In the genomic region with DNA sequence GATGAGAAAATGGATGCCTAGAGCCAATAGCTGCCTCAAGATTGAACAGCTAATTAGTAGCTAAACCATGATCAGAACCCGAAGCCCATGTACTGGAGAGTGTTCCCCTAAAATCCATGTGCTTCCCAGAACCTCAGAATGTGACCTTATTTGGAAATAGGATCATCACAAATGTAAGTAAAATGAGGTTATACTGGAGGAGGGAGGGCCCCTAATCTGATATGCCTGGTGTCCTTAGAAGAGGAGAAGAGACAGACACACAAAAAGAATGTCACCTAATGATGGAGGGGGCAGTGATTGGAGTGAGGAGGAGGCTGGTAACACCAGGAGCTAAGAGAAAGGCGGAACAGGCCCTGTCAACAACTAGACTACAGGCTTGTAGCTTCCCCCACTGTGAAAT, we compare ENCODE assay signal across 22 cellular contexts. TPM values are rescaled to one million over a fixed set of nuclear protein-coding genes. Genes with fewer than 3 reads are reported as not detected.
"Had no signal": no experiment of that assay in that cellular context is flagged by ENCODE, and none has a peak within 500 bp of the region (broad histone marks: within the 10 kb centered on the region; RNA-seq: fewer than 3 reads in every experiment).

No MANE protein-coding gene starts in this region.

- H3K9me3 ChIP-seq: ascending aorta, lower lobe of right lung, ovary, prostate gland, tibial nerve had no signal

- H3K4me3 Mint-ChIP-seq: activated CD4-positive, alpha-beta T cell treated with anti-CD3 and anti-CD28 coated beads, Interleukin-2, amount 10 ng/mL, durations not matched to agents 7 days and 5 days; activated CD8-positive, alpha-beta memory T cell treated with anti-CD3 and anti-CD28 coated beads, Interleukin-2, amount 10 ng/mL, durations not matched to agents 7 days and 5 days; activated CD8-positive, alpha-beta T cell treated with anti-CD3 and anti-CD28 coated beads for 36 hours; activated naive CD4-positive, alpha-beta T cell treated with anti-CD3 and anti-CD28 coated beads, Interleukin-2, amount 50 U/mL, for 24 hours; naive thymus-derived CD4-positive, alpha-beta T cell; neural crest cell; stimulated activated naive CD8-positive, alpha-beta T cell treated with anti-CD3 and anti-CD28 coated beads, Interleukin-15, Interleukin-2, amounts not matched to agents 100 ng/mL and 50 ng/mL, for 24 hours; T-helper 2 cell treated with Interferon-gamma antibody and Interleukin-4, amounts not matched to agents 5 μg/mL and 100 μg/mL, for 36 hours had no signal

- H3K4me1 Mint-ChIP-seq: activated CD4-positive, alpha-beta T cell treated with anti-CD3 and anti-CD28 coated beads, Interleukin-2, amount 10 ng/mL, durations not matched to agents 7 days and 5 days; activated CD8-positive, alpha-beta memory T cell treated with anti-CD3 and anti-CD28 coated beads, Interleukin-2, amount 10 ng/mL, durations not matched to agents 7 days and 5 days; activated naive CD4-positive, alpha-beta T cell treated with anti-CD3 and anti-CD28 coated beads, Interleukin-2, amount 50 U/mL, for 24 hours; naive thymus-derived CD4-positive, alpha-beta T cell; neural crest cell had no signal

- H3K27ac ChIP-seq: foreskin keratinocyte, lower lobe of right lung, ovary, prostate gland, WERI-Rb-1 had no signal

- H3K9me3 Mint-ChIP-seq: activated CD4-positive, alpha-beta T cell treated with anti-CD3 and anti-CD28 coated beads, Interleukin-2, amount 10 ng/mL, durations not matched to agents 7 days and 5 days; activated CD8-positive, alpha-beta T cell treated with anti-CD3 and anti-CD28 coated beads for 36 hours; activated naive CD4-positive, alpha-beta T cell treated with anti-CD3 and anti-CD28 coated beads, Interleukin-2, amount 50 U/mL, for 24 hours; neural crest cell; stimulated activated naive CD8-positive, alpha-beta T cell treated with anti-CD3 and anti-CD28 coated beads, Interleukin-15, Interleukin-2, amounts not matched to agents 100 ng/mL and 50 ng/mL, for 24 hours; T-helper 2 cell treated with Interferon-gamma antibody and Interleukin-4, amounts not matched to agents 5 μg/mL and 100 μg/mL, for 36 hours had no signal

- H3K36me3 Mint-ChIP-seq: activated CD8-positive, alpha-beta memory T cell treated with anti-CD3 and anti-CD28 coated beads, Interleukin-2, amount 10 ng/mL, durations not matched to agents 7 days and 5 days; activated naive CD4-positive, alpha-beta T cell treated with anti-CD3 and anti-CD28 coated beads, Interleukin-2, amount 50 U/mL, for 24 hours; naive thymus-derived CD4-positive, alpha-beta T cell had no signal

- DNase-seq: activated CD4-positive, alpha-beta T cell treated with anti-CD3 and anti-CD28 coated beads, Interleukin-2, amount 10 ng/mL, durations not matched to agents 7 days and 5 days; activated CD4-positive, CD25-positive, alpha-beta regulatory T cell treated with anti-CD3 and anti-CD28 coated beads, Interleukin-2, amount 50 U/mL, for 72 hours; activated CD8-positive, alpha-beta memory T cell treated with anti-CD3 and anti-CD28 coated beads, Interleukin-2, amount 10 ng/mL, durations not matched to agents 7 days and 5 days; activated CD8-positive, alpha-beta T cell treated with anti-CD3 and anti-CD28 coated beads for 36 hours; activated gamma-delta T cell treated with Interleukin-2 at 50 U/mL for 16 hours; activated T-cell treated with anti-CD3 and anti-CD28 coated beads for 4 hours; central memory CD4-positive, alpha-beta T cell; effector memory CD4-positive, alpha-beta T cell; foreskin keratinocyte; kidney; lower lobe of right lung; naive thymus-derived CD4-positive, alpha-beta T cell; ovary; stimulated activated CD4-positive, alpha-beta T cell treated with anti-CD3 and anti-CD28 coated beads, Interleukin-12 subunit alpha, Interleukin-12 subunit beta, amount 100 ng/mL, for 4 hours; WERI-Rb-1 had no signal

- H3K4me3 ChIP-seq: ascending aorta, lower lobe of right lung, ovary, prostate gland, tibial nerve had no signal

- H3K27me3 ChIP-seq: ascending aorta, foreskin keratinocyte, ovary, tibial nerve had no signal

- H3K27ac Mint-ChIP-seq: activated CD4-positive, alpha-beta T cell treated with anti-CD3 and anti-CD28 coated beads, Interleukin-2, amount 10 ng/mL, durations not matched to agents 7 days and 5 days; activated CD8-positive, alpha-beta memory T cell treated with anti-CD3 and anti-CD28 coated beads, Interleukin-2, amount 10 ng/mL, durations not matched to agents 7 days and 5 days; activated CD8-positive, alpha-beta T cell treated with anti-CD3 and anti-CD28 coated beads for 36 hours; activated naive CD4-positive, alpha-beta T cell treated with anti-CD3 and anti-CD28 coated beads, Interleukin-2, amount 50 U/mL, for 24 hours; naive thymus-derived CD4-positive, alpha-beta T cell; stimulated activated naive CD8-positive, alpha-beta T cell treated with anti-CD3 and anti-CD28 coated beads, Interleukin-15, Interleukin-2, amounts not matched to agents 100 ng/mL and 50 ng/mL, for 24 hours; T-helper 2 cell treated with Interferon-gamma antibody and Interleukin-4, amounts not matched to agents 5 μg/mL and 100 μg/mL, for 36 hours had no signal

- H3K4me1 ChIP-seq: foreskin keratinocyte, lower lobe of right lung, prostate gland had no signal

- H3K36me3 ChIP-seq: ascending aorta, lower lobe of right lung, ovary, prostate gland, tibial nerve, WERI-Rb-1 had no signal

RNA-seq across cellular contexts. Expression of gene FBP1, which starts 41.3 kb away (rescaled TPM):
- total RNA-seq: foreskin keratinocyte had no signal
- polyA plus RNA-seq: foreskin keratinocyte had no signal
